In the genomic region with DNA sequence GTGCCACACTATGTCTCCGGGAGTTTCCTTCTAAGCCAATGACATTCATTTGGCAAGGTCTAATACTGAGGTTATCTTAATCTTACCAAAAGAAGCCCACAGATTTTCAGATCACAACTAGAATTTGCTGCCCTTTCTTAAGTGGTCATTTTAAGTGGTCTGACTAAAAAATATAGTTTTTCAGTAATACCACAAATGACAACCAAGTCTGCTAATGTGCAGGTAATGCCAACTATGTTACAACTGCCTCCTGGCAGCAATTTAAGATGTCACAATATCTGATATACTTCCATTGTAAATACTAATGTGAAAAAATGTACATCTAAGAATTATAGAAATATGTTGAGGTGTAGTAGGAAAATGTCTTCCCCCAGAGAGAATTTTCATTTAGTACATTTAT, we compare ENCODE assay signal across 19 cellular contexts. TPM values are rescaled to one million over a fixed set of nuclear protein-coding genes. Genes with fewer than 3 reads are reported as not detected.
A peak's percentile ranks its signal among the peaks of the same experiment; 100 is the strongest.
DNase-seq lines count a peak whose midpoint lies in the region; ATAC-seq, FAIRE-seq and TF ChIP-seq lines count a peak whose summit lies in the region.
"Had no signal": no experiment of that assay in that cellular context is flagged by ENCODE, and none has a peak within 500 bp of the region (broad histone marks: within the 10 kb centered on the region; RNA-seq: fewer than 3 reads in every experiment).

No MANE protein-coding gene starts in this region.

- no peak overlapping the region for H3K23ac ChIP-seq in trophoblast cell (ENCODE audit: low read length)

- peaks cover 28% of the 10 kb centered on the region for H3K4me1 ChIP-seq in MM.1S (ENCODE audit: low read length)
- no peaks in the 10 kb centered on the region for H3K4me1 ChIP-seq in trophoblast cell (ENCODE audit: control insufficient read depth in 1 of 2, insufficient read depth in 2 of 2, low read length in 2 of 2)
- H3K4me1 ChIP-seq: BLaER1, Caco-2, SJSA1 had no signal

- H3K9ac ChIP-seq in MM.1S (ENCODE audit: low read length), result no peak overlapping the region
- H3K9ac ChIP-seq in trophoblast cell (ENCODE audit: low read length), result no peak overlapping the region
- H3K9ac ChIP-seq: BLaER1 had no signal

- DNase-seq in D721Med (ENCODE audit: insufficient read length, low spot score) (no peak), MM.1S (no peak), trophoblast cell (peak; percentile 8 to 73), kidney glomerular epithelial cell (lab: John Stamatoyannopoulos, UW) (no peak)
- no peak for DNase-seq in activated naive CD8-positive, alpha-beta T cell treated with anti-CD3 and anti-CD28 coated beads, Interleukin-2, amount 50 U/mL, for 24 hours
- no peak for DNase-seq in activated naive CD4-positive, alpha-beta T cell treated with anti-CD3 and anti-CD28 coated beads, Interleukin-2, amount 50 U/mL, for 16 hours
- DNase-seq: Caco-2; CD4-positive, alpha-beta memory T cell; IMR-90; NCI-H1417; NCI-H1694 treated with DMSO at 0.1 percent for 48 hours; NCI-H446 treated with DMSO at 0.1 percent for 48 hours; NCI-H526 treated with DMSO at 0.1 percent for 48 hours had no signal

- H3K79me2 ChIP-seq in MM.1S (ENCODE audit: low read length) (peaks cover 34% of the 10 kb centered on the region), trophoblast cell (ENCODE audit: control insufficient read depth, insufficient read depth, low read length, poor library complexity) (no peaks in the 10 kb centered on the region)

- H4K12ac ChIP-seq in trophoblast cell (ENCODE audit: low read depth, low read length), result no peak overlapping the region

- H3K4me2 ChIP-seq in MM.1S (ENCODE audit: low read depth, low read length) (no peak overlapping the region), trophoblast cell (ENCODE audit: low read length) (no peak overlapping the region)
- H3K4me2 ChIP-seq: BLaER1 had no signal

- FAIRE-seq in D721Med (lab: Jason Lieb, UNC), result peak; percentile 21
- FAIRE-seq: GM18507, H1 had no signal

- H3K18ac ChIP-seq in trophoblast cell (ENCODE audit: low read length), result no peak overlapping the region

- no peak overlapping the region for H3K14ac ChIP-seq in trophoblast cell (ENCODE audit: low read length)

- TF ChIP-seq CTCF in D721Med (IDR thresholded peaks at IDR 0.05; ENCODE audit: insufficient read depth, missing control alignments) (no peak), MM.1S (IDR thresholded peaks at IDR 0.05; ENCODE audit: low read length) (no peak)

- no peak overlapping the region for H2BK12ac ChIP-seq in trophoblast cell (ENCODE audit: low read length)

- H3K4me3 ChIP-seq in MM.1S (ENCODE audit: low read length), result no peak overlapping the region
- H3K4me3 ChIP-seq in trophoblast cell (ENCODE audit: low read depth, low read length), result no peak overlapping the region
- H3K4me3 ChIP-seq: BLaER1, SJSA1 had no signal

- H3F3A ChIP-seq in MM.1S (ENCODE audit: insufficient read depth, low read length), result peaks cover 26% of the 10 kb centered on the region

- peak overlapping the region; percentile 18 for H3K27ac Mint-ChIP-seq in activated naive CD8-positive, alpha-beta T cell treated with anti-CD3 and anti-CD28 coated beads, Interleukin-2, amount 50 U/mL, for 24 hours

- H2AK5ac ChIP-seq in trophoblast cell (ENCODE audit: low read length), result no peak overlapping the region

- no peak overlapping the region for H3K4me3 Mint-ChIP-seq in activated naive CD8-positive, alpha-beta T cell treated with anti-CD3 and anti-CD28 coated beads, Interleukin-2, amount 50 U/mL, for 24 hours
- H3K4me3 Mint-ChIP-seq: CD4-positive, alpha-beta memory T cell had no signal

- H2BK120ac ChIP-seq in trophoblast cell (ENCODE audit: insufficient read depth, low read length, poor library complexity), result no peak overlapping the region

- no peaks in the 10 kb centered on the region for H3K79me1 ChIP-seq in trophoblast cell (ENCODE audit: low read length)

- peaks cover 6% of the 10 kb centered on the region; the same call in 1 of the 2 replicates for H4K20me1 ChIP-seq in MM.1S (ENCODE audit: insufficient read depth, low read length)
- H4K20me1 ChIP-seq: BLaER1 had no signal

- no peak for ATAC-seq in activated naive CD8-positive, alpha-beta T cell treated with anti-CD3 and anti-CD28 coated beads, Interleukin-2, amount 50 U/mL, for 24 hours
- ATAC-seq in GM18858 (IDR thresholded peaks at IDR 0.05; ENCODE audit: unreplicated experiment), result no peak
- ATAC-seq: Right ventricle myocardium inferior had no signal

- H3K27me3 ChIP-seq in MM.1S (replicated peaks; ENCODE audit: insufficient read depth, low read length), result no peaks in the 10 kb centered on the region
- no peaks in the 10 kb centered on the region for H3K27me3 ChIP-seq in trophoblast cell (ENCODE audit: insufficient read depth, low read length)
- H3K27me3 ChIP-seq: BLaER1, SJSA1 had no signal

- H3K4ac ChIP-seq in trophoblast cell (ENCODE audit: low read depth, low read length), result no peak overlapping the region

- H3K9me2 ChIP-seq in MM.1S (replicated peaks; ENCODE audit: insufficient read depth, low read length), result no peaks in the 10 kb centered on the region

- peaks cover 16% of the 10 kb centered on the region for H3K4me1 Mint-ChIP-seq in activated naive CD8-positive, alpha-beta T cell treated with anti-CD3 and anti-CD28 coated beads, Interleukin-2, amount 50 U/mL, for 24 hours

- H2AFZ ChIP-seq in MM.1S (ENCODE audit: low read length), result no peak overlapping the region
- H2AFZ ChIP-seq in trophoblast cell (ENCODE audit: insufficient read depth, low read length, poor library complexity), result no peak overlapping the region

- H3K9me3 Mint-ChIP-seq in activated naive CD8-positive, alpha-beta T cell treated with anti-CD3 and anti-CD28 coated beads, Interleukin-2, amount 50 U/mL, for 24 hours, result no peaks in the 10 kb centered on the region
- H3K9me3 Mint-ChIP-seq: CD4-positive, alpha-beta memory T cell had no signal

- no peak overlapping the region for H2BK5ac ChIP-seq in trophoblast cell (ENCODE audit: low read depth, low read length, poor library complexity)

- H4K91ac ChIP-seq in trophoblast cell (ENCODE audit: low read depth, low read length), result no peak overlapping the region

- peak overlapping the region; percentile 50; the same call in 1 of the 2 replicates for H3K27ac ChIP-seq in MM.1S (ENCODE audit: low read length)
- no peak overlapping the region for H3K27ac ChIP-seq in trophoblast cell (ENCODE audit: low read depth, low read length)
- H3K27ac ChIP-seq: BLaER1, SJSA1 had no signal

- peaks cover 42% of the 10 kb centered on the region for H3K36me3 Mint-ChIP-seq in activated naive CD8-positive, alpha-beta T cell treated with anti-CD3 and anti-CD28 coated beads, Interleukin-2, amount 50 U/mL, for 24 hours (ENCODE audit: low read depth)

- H3K36me3 ChIP-seq in MM.1S (replicated peaks; ENCODE audit: insufficient read depth, low read length) (no peaks in the 10 kb centered on the region), trophoblast cell (ENCODE audit: control insufficient read depth in 1 of 2, insufficient read depth in 2 of 2, low read length in 2 of 2) (peaks cover 4% of the 10 kb centered on the region in 2 experiments)

- no peak overlapping the region for H4K8ac ChIP-seq in trophoblast cell (ENCODE audit: low read depth, low read length)

- WGBS in trophoblast cell (ENCODE audit: extremely low coverage, insufficient coverage, insufficient read length), result no CpG with 5 or more reads among the region's 1 CpG

- no peaks in the 10 kb centered on the region for H3K9me3 ChIP-seq in MM.1S (replicated peaks; ENCODE audit: insufficient read depth, low read length)
- no peaks in the 10 kb centered on the region for H3K9me3 ChIP-seq in trophoblast cell (ENCODE audit: insufficient read depth, low read depth, low read length)
- H3K9me3 ChIP-seq: BLaER1, SJSA1 had no signal

- H3K27me3 Mint-ChIP-seq in activated naive CD8-positive, alpha-beta T cell treated with anti-CD3 and anti-CD28 coated beads, Interleukin-2, amount 50 U/mL, for 24 hours, result no peaks in the 10 kb centered on the region
- H3K27me3 Mint-ChIP-seq: CD4-positive, alpha-beta memory T cell had no signal

RNA-seq across cellular contexts. Expression of a gene that starts 49.3 kb away (rescaled TPM):
- 6.5 and 6.9 TPM in 2 replicates for polyA plus RNA-seq in trophoblast cell (2013)

RNA-seq across cellular contexts. Expression of a gene that starts 49.8 kb away (rescaled TPM):
- polyA plus RNA-seq in trophoblast cell (2013), result 34.2 and 35.7 TPM in 2 replicates

Comparison
In these comparisons a context has a peak if more than half of its experiments do, and no peak if none do; other contexts are left out.
1. DNase-seq: peak in trophoblast cell (2 of 2); none in D721Med (single experiment), MM.1S (single experiment), activated naive CD8-positive, alpha-beta T cell treated with anti-CD3 and anti-CD28 coated beads, Interleukin-2, amount 50 U/mL, for 24 hours (single experiment), kidney glomerular epithelial cell (single experiment) and activated naive CD4-positive, alpha-beta T cell treated with anti-CD3 and anti-CD28 coated beads, Interleukin-2, amount 50 U/mL, for 16 hours (single experiment).